14 cellular contexts compared by ENCODE assay signal in genomic region chr11:103862049-103862826, GRCh38.
DNase-seq lines count a peak whose midpoint lies in the region; ATAC-seq and TF ChIP-seq lines count a peak whose summit lies in the region.
"Had no signal": no experiment of that assay in that cellular context is flagged by ENCODE, and none has a peak within 500 bp of the region (broad histone marks: within the 10 kb centered on the region; RNA-seq: fewer than 3 reads in every experiment).

No MANE protein-coding gene starts in this region.

- H3K9me3 ChIP-seq in DOHH2 (ENCODE audit: control insufficient read depth, insufficient read depth, low read length) = no peaks in the 10 kb centered on the region
- H3K9me3 ChIP-seq in hepatocyte (ENCODE audit: low read depth) = peaks cover 2% of the 10 kb centered on the region
- H3K9me3 ChIP-seq: esophagus muscularis mucosa, stomach had no signal

- no peaks in the 10 kb centered on the region for H3F3A ChIP-seq in DOHH2 (ENCODE audit: control insufficient read depth, insufficient read depth)

- no peak overlapping the region for H2AFZ ChIP-seq in hepatocyte

- ATAC-seq in HG02798 (IDR thresholded peaks at IDR 0.05; ENCODE audit: poor library complexity, unreplicated experiment) = peak; percentile 72
- ATAC-seq: HepG2, Panc1 had no signal

- H3K36me3 ChIP-seq in DOHH2 (ENCODE audit: control insufficient read depth, low read length) = no peaks in the 10 kb centered on the region
- no peaks in the 10 kb centered on the region for H3K36me3 ChIP-seq in hepatocyte (replicated peaks; ENCODE audit: insufficient read depth, low read depth)
- H3K36me3 ChIP-seq: esophagus muscularis mucosa, left ventricle myocardium inferior, stomach had no signal

- H4K20me1 ChIP-seq in DOHH2 (ENCODE audit: control insufficient read depth, insufficient read depth, low read depth, low read length) = no peaks in the 10 kb centered on the region
- no peaks in the 10 kb centered on the region for H4K20me1 ChIP-seq in hepatocyte (ENCODE audit: insufficient read depth, poor library complexity, severe bottlenecking)

- 88% methylated on average over 9 of the region's 9 CpGs for WGBS in hepatocyte (ENCODE audit: low lambda C conversion rate, missing lambda C conversion rate)

- DNase-seq in GM19240 (ENCODE audit: insufficient read length, low spot score) (peak; percentile 11), NCI-H748 treated with DMSO at 0.1 percent for 48 hours (lab: John Stamatoyannopoulos, UW) (peak; percentile 18), pons (ENCODE audit: low spot score) (no peak), KBM-7 (no peak), hippocampal formation (lab: John Stamatoyannopoulos, UW) (no peak), hepatocyte (ENCODE audit: low spot score) (no peak)
- DNase-seq: activated CD4-positive, alpha-beta T cell treated with anti-CD3 and anti-CD28 coated beads, Interleukin-2, amount 50 U/mL, for 48 hours; left ventricle myocardium inferior; stomach had no signal

- H3K79me2 ChIP-seq in DOHH2 (ENCODE audit: control insufficient read depth, low read length) = no peaks in the 10 kb centered on the region
- H3K79me2 ChIP-seq in hepatocyte = no peaks in the 10 kb centered on the region

- H3K4me3 ChIP-seq in DOHH2 (ENCODE audit: low read length) (peak overlapping the region; percentile 48), hepatocyte (no peak overlapping the region)
- H3K4me3 ChIP-seq: esophagus muscularis mucosa, left ventricle myocardium inferior, stomach had no signal

- H3K4me1 ChIP-seq in DOHH2 (ENCODE audit: control insufficient read depth, low read length) (peaks cover 19% of the 10 kb centered on the region), hepatocyte (ENCODE audit: insufficient read depth) (no peaks in the 10 kb centered on the region)
- H3K4me1 ChIP-seq: esophagus muscularis mucosa, left ventricle myocardium inferior, stomach had no signal

- no peaks in the 10 kb centered on the region for H3K9me2 ChIP-seq in DOHH2 (replicated peaks; ENCODE audit: control insufficient read depth, low read length)
- H3K9me2 ChIP-seq in hepatocyte (replicated peaks; ENCODE audit: insufficient read depth) = no peaks in the 10 kb centered on the region

- in situ Hi-C loops in KBM-7 (cut with MboI; ENCODE audit: low pct_unique_long_range_greater_than_20kb, low sequenced_read_pairs) = no loop called here

- TF ChIP-seq CTCF in DOHH2 (IDR thresholded peaks at IDR 0.05; ENCODE audit: low read depth, low read length, poor library complexity, severe bottlenecking) = peak; percentile 36
- TF ChIP-seq CTCF in hepatocyte (IDR thresholded peaks at IDR 0.05; ENCODE audit: poor library complexity) = no peak

- H3K4me2 ChIP-seq in DOHH2 (ENCODE audit: low read length) (peak overlapping the region; percentile 63), hepatocyte (no peak overlapping the region)

- no peak overlapping the region for H3K27ac ChIP-seq in DOHH2 (ENCODE audit: low read depth, low read length)
- H3K27ac ChIP-seq in hepatocyte = no peak overlapping the region
- H3K27ac ChIP-seq: esophagus muscularis mucosa, left ventricle myocardium inferior, stomach had no signal

- H3K27me3 ChIP-seq in DOHH2 (ENCODE audit: control insufficient read depth, low read length) = no peaks in the 10 kb centered on the region
- no peaks in the 10 kb centered on the region for H3K27me3 ChIP-seq in hepatocyte
- H3K27me3 ChIP-seq: esophagus muscularis mucosa, stomach had no signal

Comparison
In these comparisons a context has a peak if more than half of its experiments do, and no peak if none do; other contexts are left out.
1. DNase-seq: peak in GM19240 (single experiment) and NCI-H748 treated with DMSO at 0.1 percent for 48 hours (single experiment); none in pons (single experiment), KBM-7 (single experiment), hippocampal formation (0 of 2) and hepatocyte (single experiment).